17 cellular contexts compared by ENCODE assay signal in the genomic region with DNA sequence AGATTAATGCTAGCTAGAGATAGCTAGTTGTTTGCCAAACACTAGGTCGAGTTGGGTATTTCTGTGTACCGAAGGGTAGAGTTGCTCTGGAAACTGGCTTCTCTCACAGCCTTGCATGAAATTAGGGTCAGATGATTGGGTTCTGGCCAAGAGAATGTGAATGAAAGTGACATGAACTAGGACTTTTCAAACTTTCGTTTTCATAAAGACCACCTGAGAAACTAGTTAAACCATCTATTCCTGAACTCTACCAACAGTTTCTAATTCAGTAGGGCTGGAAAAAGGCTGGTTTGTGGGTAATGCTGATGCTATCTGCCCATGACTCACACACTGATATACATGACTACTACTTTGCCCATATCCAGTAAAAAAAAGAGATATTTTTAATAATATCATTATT.
A peak's percentile ranks its signal among the peaks of the same experiment; 100 is the strongest.
DNase-seq lines count a peak whose midpoint lies in the region; ATAC-seq, FAIRE-seq and TF ChIP-seq lines count a peak whose summit lies in the region.
"Had no signal": no experiment of that assay in that cellular context is flagged by ENCODE, and none has a peak within 500 bp of the region (broad histone marks: within the 10 kb centered on the region; RNA-seq: fewer than 3 reads in every experiment).

No MANE protein-coding gene starts in this region.

- ATAC-seq in A549: 0 out of 6 replicates have a peak, but pooled peaks of 1 of the 2 experiments have one; percentile 34
- ATAC-seq in activated T-cell treated with anti-CD3 and anti-CD28 coated beads, Interleukin-2, amount 50 U/mL, for 72 hours (replicated peaks in 1 of 2): no peak
- no peak for ATAC-seq in GM21717 (IDR thresholded peaks at IDR 0.05; ENCODE audit: unreplicated experiment)
- ATAC-seq in heart left ventricle: no peak

- H3K9me3 Mint-ChIP-seq in activated T-cell treated with anti-CD3 and anti-CD28 coated beads, Interleukin-2, amount 50 U/mL, for 72 hours: no peaks in the 10 kb centered on the region
- H3K9me3 Mint-ChIP-seq: activated CD4-positive, alpha-beta memory T cell treated with anti-CD3 and anti-CD28 coated beads for 36 hours; nephron progenitor cell; T-helper 2 cell treated with Interferon-gamma antibody and Interleukin-4, amounts not matched to agents 5 μg/mL and 100 μg/mL, for 36 hours had no signal

- H3K4me2 ChIP-seq in A549: peak overlapping the region; percentile 30; the same call in 1 of the 3 replicates

- TF ChIP-seq CTCF in A549 (IDR thresholded peaks at IDR 0.05): no peak
- TF ChIP-seq CTCF in brain microvascular endothelial cell (IDR thresholded peaks at IDR 0.05; ENCODE audit: low read depth, low read length, missing control alignments): no peak
- no peak for TF ChIP-seq CTCF in heart left ventricle (IDR thresholded peaks at IDR 0.05)

- TF ChIP-seq EP300 in A549 (IDR thresholded peaks at IDR 0.05): no peak

- CTCF ChIA-PET in A549 (lab: Yijun Ruan, JAX): interaction anchor here (0.8 kb wide), 1 partner anchor 49 kb away, joined by 3 read pairs; no protein-coding TSS in a partner anchor

- intact Hi-C loops in heart left ventricle (cut with DNase I): loop anchor here in 1 of 10 donors (5.0 kb wide), 1 partner anchor 47 kb away; no protein-coding TSS in a partner anchor

- peaks cover 5% of the 10 kb centered on the region for H3K27me3 Mint-ChIP-seq in activated T-cell treated with anti-CD3 and anti-CD28 coated beads, Interleukin-2, amount 50 U/mL, for 72 hours (ENCODE audit: low read depth)

- H3K9me3 ChIP-seq in A549 (no peaks in the 10 kb centered on the region), heart left ventricle (no peaks in the 10 kb centered on the region)
- H3K9me3 ChIP-seq: breast epithelium, spleen, tibial nerve had no signal

- DNase-seq in A549 (ENCODE audit: low read depth in 1 of 2, low spot score in 1 of 2) (no peak), LHCN-M2 (ENCODE audit: low read depth) (peak; percentile 78), brain microvascular endothelial cell (peak; percentile 73), kidney glomerular epithelial cell (lab: John Stamatoyannopoulos, UW) (peak; percentile 35), heart left ventricle (no peak)
- no peak for DNase-seq in activated T-cell treated with anti-CD3 and anti-CD28 coated beads, Interleukin-2, amount 50 U/mL, for 72 hours
- no peak for DNase-seq in central memory CD4-positive, alpha-beta T cell
- DNase-seq: activated CD4-positive, alpha-beta memory T cell treated with anti-CD3 and anti-CD28 coated beads for 36 hours; activated effector memory CD4-positive, alpha-beta T cell treated with Interleukin-2 at 50 U/mL for 16 hours; DMS 273 treated with DMSO at 0.1 percent for 48 hours; foreskin melanocyte; nephron progenitor cell; spleen had no signal

- in situ Hi-C loops in brain microvascular endothelial cell (cut with HindIII; ENCODE audit: low pct_ligation_motif_present, low sequenced_read_pairs): no loop called here

- H3K36me3 ChIP-seq in brain microvascular endothelial cell (replicated peaks): no peaks in the 10 kb centered on the region
- H3K36me3 ChIP-seq in heart left ventricle: no peaks in the 10 kb centered on the region
- H3K36me3 ChIP-seq: breast epithelium, spleen, tibial nerve had no signal

- no peaks in the 10 kb centered on the region for H3K27me3 ChIP-seq in brain microvascular endothelial cell (replicated peaks)
- no peaks in the 10 kb centered on the region for H3K27me3 ChIP-seq in heart left ventricle
- H3K27me3 ChIP-seq: breast epithelium, spleen, tibial nerve had no signal

- no peak for TF ChIP-seq RAD21 in A549 (conservative IDR thresholded peaks at IDR 0.05 in 1 of 2, IDR thresholded peaks at IDR 0.05 in 1 of 2)

- no peak overlapping the region for H3K27ac Mint-ChIP-seq in activated T-cell treated with anti-CD3 and anti-CD28 coated beads, Interleukin-2, amount 50 U/mL, for 72 hours
- H3K27ac Mint-ChIP-seq: activated CD4-positive, alpha-beta memory T cell treated with anti-CD3 and anti-CD28 coated beads for 36 hours; nephron progenitor cell; T-helper 2 cell treated with Interferon-gamma antibody and Interleukin-4, amounts not matched to agents 5 μg/mL and 100 μg/mL, for 36 hours had no signal

- H3K27ac ChIP-seq in A549: peak overlapping the region in 1 of 2 experiments; percentile 70; a peak in 3 of 6 replicates
- H3K27ac ChIP-seq in brain microvascular endothelial cell: peak overlapping the region; percentile 85
- H3K27ac ChIP-seq in heart left ventricle: no peak overlapping the region
- H3K27ac ChIP-seq: breast epithelium, spleen had no signal

- H3K4me3 Mint-ChIP-seq in activated T-cell treated with anti-CD3 and anti-CD28 coated beads, Interleukin-2, amount 50 U/mL, for 72 hours: no peak overlapping the region
- H3K4me3 Mint-ChIP-seq: activated CD4-positive, alpha-beta memory T cell treated with anti-CD3 and anti-CD28 coated beads for 36 hours; nephron progenitor cell; T-helper 2 cell treated with Interferon-gamma antibody and Interleukin-4, amounts not matched to agents 5 μg/mL and 100 μg/mL, for 36 hours had no signal

- WGBS in A549 (ENCODE audit: missing lambda C conversion rate): 39% methylated on average over 3 of the region's 3 CpGs
- WGBS in heart left ventricle, 4 donors: 60 to 75% (median 71%) methylated on average over 3 of the region's 3 CpGs

- H3K4me1 Mint-ChIP-seq in activated T-cell treated with anti-CD3 and anti-CD28 coated beads, Interleukin-2, amount 50 U/mL, for 72 hours (ENCODE audit: low read depth): no peaks in the 10 kb centered on the region

- no peaks in the 10 kb centered on the region for H3K36me3 Mint-ChIP-seq in activated T-cell treated with anti-CD3 and anti-CD28 coated beads, Interleukin-2, amount 50 U/mL, for 72 hours (ENCODE audit: insufficient read depth in 2 of 2)
- H3K36me3 Mint-ChIP-seq: activated CD4-positive, alpha-beta memory T cell treated with anti-CD3 and anti-CD28 coated beads for 36 hours had no signal

- no peak for FAIRE-seq in A549 (lab: Jason Lieb, UNC)

- TF ChIP-seq POLR2A in A549 (IDR thresholded peaks at IDR 0.05; ENCODE audit: low read length) (no peak), heart left ventricle (IDR thresholded peaks at IDR 0.05) (no peak)

- POLR2A ChIA-PET in A549 (lab: Yijun Ruan, JAX): no interaction called here

- H3K4me1 ChIP-seq in A549 (peaks cover 44% of the 10 kb centered on the region), heart left ventricle (peaks cover 0 to 51% (median 15%) of the 10 kb centered on the region in 12 donors)
- H3K4me1 ChIP-seq: breast epithelium had no signal

- H3K4me3 ChIP-seq in A549 (no peak overlapping the region), brain microvascular endothelial cell (ENCODE audit: low read depth, low read length) (no peak overlapping the region), heart left ventricle (no peak overlapping the region)
- H3K4me3 ChIP-seq: breast epithelium, spleen, tibial nerve had no signal

TF ChIP-seq in A549, 52 proteins besides CTCF, POLR2A, EP300 and RAD21:
- TF ChIP-seq, protein P1, sequence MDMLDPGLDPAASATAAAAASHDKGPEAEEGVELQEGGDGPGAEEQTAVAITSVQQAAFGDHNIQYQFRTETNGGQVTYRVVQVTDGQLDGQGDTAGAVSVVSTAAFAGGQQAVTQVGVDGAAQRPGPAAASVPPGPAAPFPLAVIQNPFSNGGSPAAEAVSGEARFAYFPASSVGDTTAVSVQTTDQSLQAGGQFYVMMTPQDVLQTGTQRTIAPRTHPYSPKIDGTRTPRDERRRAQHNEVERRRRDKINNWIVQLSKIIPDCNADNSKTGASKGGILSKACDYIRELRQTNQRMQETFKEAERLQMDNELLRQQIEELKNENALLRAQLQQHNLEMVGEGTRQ (IDR thresholded peaks at IDR 0.05): no peak
- TF ChIP-seq TP53 (CRISPR knock-in tag; IDR thresholded peaks at IDR 0.05) (no peak), HOXB13 (CRISPR knock-in tag; IDR thresholded peaks at IDR 0.05; ENCODE audit: low read depth) (no peak), NFE2L2 (conservative IDR thresholded peaks at IDR 0.05; ENCODE audit: low read length) (no peak), KDM1A (IDR thresholded peaks at IDR 0.05; ENCODE audit: low read depth) (no peak), SREBF2 (IDR thresholded peaks at IDR 0.05) (no peak), EHF (CRISPR knock-in tag; IDR thresholded peaks at IDR 0.05) (no peak), GATA3 (IDR thresholded peaks at IDR 0.05; ENCODE audit: borderline replicate concordance) (no peak), JUN (IDR thresholded peaks at IDR 0.05) (no peak), JUNB (IDR thresholded peaks at IDR 0.05) (no peak), POLR2AphosphoS2 (conservative IDR thresholded peaks at IDR 0.05; ENCODE audit: low read length) (no peak), PHF8 (IDR thresholded peaks at IDR 0.05; ENCODE audit: borderline replicate concordance, low read depth) (no peak), ZC3H11A (IDR thresholded peaks at IDR 0.05) (no peak), RFX5 (IDR thresholded peaks at IDR 0.05) (no peak)

Comparison
In these comparisons a context has a peak if more than half of its experiments do, and no peak if none do; other contexts are left out.
1. DNase-seq: peak in LHCN-M2 (single experiment), brain microvascular endothelial cell (single experiment) and kidney glomerular epithelial cell (single experiment); none in A549 (0 of 2), activated T-cell treated with anti-CD3 and anti-CD28 coated beads, Interleukin-2, amount 50 U/mL, for 72 hours (0 of 2), heart left ventricle (0 of 5) and central memory CD4-positive, alpha-beta T cell (single experiment).